21 cellular contexts compared by ENCODE assay signal in genomic region chr10:45179716-45180115, GRCh38.
DNase-seq lines count a peak whose midpoint lies in the region; ATAC-seq and TF ChIP-seq lines count a peak whose summit lies in the region.
"Had no signal": no experiment of that assay in that cellular context is flagged by ENCODE, and none has a peak within 500 bp of the region (broad histone marks: within the 10 kb centered on the region; RNA-seq: fewer than 3 reads in every experiment).

No MANE protein-coding gene starts in this region.

- H3K9me3 Mint-ChIP-seq in neural progenitor cell (no peaks in the 10 kb centered on the region), CD14-positive monocyte (peaks cover 0 to 3% (median 0%) of the 10 kb centered on the region in 7 donors)
- H3K9me3 Mint-ChIP-seq: activated naive CD4-positive, alpha-beta T cell treated with anti-CD3 and anti-CD28 coated beads, Interleukin-2, amount 10 ng/mL, durations not matched to agents 7 days and 5 days; activated T-cell treated with anti-CD3 and anti-CD28 coated beads, Interleukin-2, amount 50 U/mL, for 72 hours; natural killer cell treated with Interleukin-12 subunit alpha and Interleukin-12 subunit beta and Interleukin-15 and Interleukin-18, amount 100 ng/mL, for 72 hours had no signal

- H3K79me2 ChIP-seq in GM23248 (ENCODE audit: insufficient read depth) (no peaks in the 10 kb centered on the region), SK-N-SH (ENCODE audit: insufficient read depth) (no peaks in the 10 kb centered on the region), neural progenitor cell (ENCODE audit: low read depth) (no peaks in the 10 kb centered on the region)

- no peak overlapping the region for H3K9ac ChIP-seq in GM23248
- H3K9ac ChIP-seq in SK-N-SH: no peak overlapping the region
- no peak overlapping the region for H3K9ac ChIP-seq in neural progenitor cell

- H3F3A ChIP-seq in GM23248 (ENCODE audit: insufficient read depth) (no peaks in the 10 kb centered on the region), SK-N-SH (replicated peaks; ENCODE audit: insufficient read depth) (no peaks in the 10 kb centered on the region), neural progenitor cell (ENCODE audit: low read depth) (no peaks in the 10 kb centered on the region)

- TF ChIP-seq EP300 in SK-N-SH (IDR thresholded peaks at IDR 0.05; ENCODE audit: borderline replicate concordance in 1 of 2, low read depth in 1 of 2, low read length in 1 of 2): no peak

- DNase-seq in GM23248: peak; percentile 24
- peak; percentile 13 for DNase-seq in SK-N-SH
- DNase-seq in fibroblast of mammary gland (ENCODE audit: low read depth): peak; percentile 47
- DNase-seq in neural progenitor cell (ENCODE audit: low spot score): no peak
- DNase-seq in HPDE6-E6E7 (ENCODE audit: extremely low spot score): no peak
- DNase-seq in CD14-positive monocyte (ENCODE audit: low spot score): no peak
- DNase-seq: activated CD4-positive, alpha-beta T cell treated with anti-CD3 and anti-CD28 coated beads for 36 hours; activated naive CD4-positive, alpha-beta T cell treated with anti-CD3 and anti-CD28 coated beads, Interleukin-2, amount 10 ng/mL, durations not matched to agents 7 days and 5 days; activated T-cell treated with anti-CD3 and anti-CD28 coated beads, Interleukin-2, amount 50 U/mL, for 72 hours; COR-L47; DND-41; Kasumi-1; NCI-H1092; NCI-H2081 treated with DMSO at 0.1 percent for 48 hours; NCI-H524; stimulated activated naive CD4-positive, alpha-beta T cell treated with Interleukin-2 at 50 U/mL for 16 hours had no signal

- H3K36me3 Mint-ChIP-seq in neural progenitor cell (no peaks in the 10 kb centered on the region), CD14-positive monocyte (no peaks in the 10 kb centered on the region)
- H3K36me3 Mint-ChIP-seq: activated naive CD4-positive, alpha-beta T cell treated with anti-CD3 and anti-CD28 coated beads, Interleukin-2, amount 10 ng/mL, durations not matched to agents 7 days and 5 days; natural killer cell treated with Interleukin-12 subunit alpha and Interleukin-12 subunit beta and Interleukin-15 and Interleukin-18, amount 100 ng/mL, for 72 hours had no signal

- no peak for TF ChIP-seq CTCF in SK-N-SH (IDR thresholded peaks at IDR 0.05)
- no peak for TF ChIP-seq CTCF in fibroblast of mammary gland (conservative IDR thresholded peaks at IDR 0.05; ENCODE audit: control insufficient read depth, insufficient read depth, low read depth, low read length)
- TF ChIP-seq CTCF in neural progenitor cell (IDR thresholded peaks at IDR 0.05): no peak
- no peak for TF ChIP-seq CTCF in CD14-positive monocyte (IDR thresholded peaks at IDR 0.05)

- peaks cover 3% of the 10 kb centered on the region; the same call in 1 of the 2 replicates for H3K27me3 ChIP-seq in GM23248 (replicated peaks; ENCODE audit: insufficient read depth)
- H3K27me3 ChIP-seq in SK-N-SH (ENCODE audit: insufficient read depth): peaks cover 7% of the 10 kb centered on the region; the same call in 1 of the 2 replicates
- H3K27me3 ChIP-seq in neural progenitor cell: no peaks in the 10 kb centered on the region
- H3K27me3 ChIP-seq: tibial nerve had no signal

- H3K4me3 Mint-ChIP-seq in neural progenitor cell (peak overlapping the region; percentile 38), CD14-positive monocyte (no peak overlapping the region)
- H3K4me3 Mint-ChIP-seq: activated CD4-positive, alpha-beta T cell treated with anti-CD3 and anti-CD28 coated beads for 36 hours; activated naive CD4-positive, alpha-beta T cell treated with anti-CD3 and anti-CD28 coated beads, Interleukin-2, amount 10 ng/mL, durations not matched to agents 7 days and 5 days; activated T-cell treated with anti-CD3 and anti-CD28 coated beads, Interleukin-2, amount 50 U/mL, for 72 hours; B cell; natural killer cell treated with Interleukin-12 subunit alpha and Interleukin-12 subunit beta and Interleukin-15 and Interleukin-18, amount 100 ng/mL, for 72 hours had no signal

- H3K27ac ChIP-seq in GM23248: no peak overlapping the region
- no peak overlapping the region for H3K27ac ChIP-seq in SK-N-SH (ENCODE audit: low read depth in 2 of 2, low read length in 1 of 2)
- no peak overlapping the region for H3K27ac ChIP-seq in neural progenitor cell
- H3K27ac ChIP-seq: tibial nerve had no signal

- intact Hi-C loops in CD14-positive monocyte (cut with micrococcal nuclease): no loop called here

- H3K27me3 Mint-ChIP-seq in neural progenitor cell (ENCODE audit: insufficient read depth, low read depth) (no peaks in the 10 kb centered on the region), CD14-positive monocyte (ENCODE audit: low read depth in 3 of 3) (peaks cover 0 to 2% (median 0%) of the 10 kb centered on the region in 3 donors)
- H3K27me3 Mint-ChIP-seq: activated CD4-positive, alpha-beta T cell treated with anti-CD3 and anti-CD28 coated beads for 36 hours; progenitor cell of endocrine pancreas had no signal

- H3K4me1 Mint-ChIP-seq in neural progenitor cell (peaks cover 26% of the 10 kb centered on the region), CD14-positive monocyte (no peaks in the 10 kb centered on the region)
- H3K4me1 Mint-ChIP-seq: activated CD4-positive, alpha-beta T cell treated with anti-CD3 and anti-CD28 coated beads for 36 hours; activated naive CD4-positive, alpha-beta T cell treated with anti-CD3 and anti-CD28 coated beads, Interleukin-2, amount 10 ng/mL, durations not matched to agents 7 days and 5 days; B cell had no signal

- H3K27ac Mint-ChIP-seq in neural progenitor cell: no peak overlapping the region
- no peak overlapping the region for H3K27ac Mint-ChIP-seq in CD14-positive monocyte
- H3K27ac Mint-ChIP-seq: activated CD4-positive, alpha-beta T cell treated with anti-CD3 and anti-CD28 coated beads for 36 hours; activated naive CD4-positive, alpha-beta T cell treated with anti-CD3 and anti-CD28 coated beads, Interleukin-2, amount 10 ng/mL, durations not matched to agents 7 days and 5 days; activated T-cell treated with anti-CD3 and anti-CD28 coated beads, Interleukin-2, amount 50 U/mL, for 72 hours; B cell; natural killer cell treated with Interleukin-12 subunit alpha and Interleukin-12 subunit beta and Interleukin-15 and Interleukin-18, amount 100 ng/mL, for 72 hours; progenitor cell of endocrine pancreas had no signal

- POLR2A ChIA-PET in SK-N-SH (lab: Yijun Ruan, JAX): no interaction called here

- H3K9me2 ChIP-seq in GM23248 (ENCODE audit: insufficient read depth) (no peaks in the 10 kb centered on the region), SK-N-SH (no peaks in the 10 kb centered on the region)

- H3K9me3 ChIP-seq in GM23248 (ENCODE audit: low read depth) (no peaks in the 10 kb centered on the region), SK-N-SH (no peaks in the 10 kb centered on the region), neural progenitor cell (ENCODE audit: low read depth) (no peaks in the 10 kb centered on the region)
- H3K9me3 ChIP-seq: tibial nerve had no signal

- no peaks in the 10 kb centered on the region for H3K4me1 ChIP-seq in GM23248 (ENCODE audit: insufficient read depth)
- H3K4me1 ChIP-seq in SK-N-SH (ENCODE audit: control insufficient read depth in 1 of 2, insufficient read depth in 2 of 2, low read depth in 1 of 2, low read length in 1 of 2): no peaks in the 10 kb centered on the region
- H3K4me1 ChIP-seq in neural progenitor cell: no peaks in the 10 kb centered on the region
- H3K4me1 ChIP-seq: tibial nerve had no signal

- no peak overlapping the region for H3K4me3 ChIP-seq in GM23248
- no peak overlapping the region for H3K4me3 ChIP-seq in SK-N-SH (ENCODE audit: low read depth in 2 of 2, low read length in 1 of 2)
- no peak overlapping the region for H3K4me3 ChIP-seq in fibroblast of mammary gland (ENCODE audit: control insufficient read depth, low read depth, low read length)
- no peak overlapping the region for H3K4me3 ChIP-seq in neural progenitor cell
- H3K4me3 ChIP-seq: tibial nerve had no signal

- H3K36me3 ChIP-seq in GM23248 (ENCODE audit: low read depth) (no peaks in the 10 kb centered on the region), SK-N-SH (replicated peaks in 1 of 2; ENCODE audit: control insufficient read depth in 1 of 2, insufficient read depth in 2 of 2, low read length in 1 of 2) (no peaks in the 10 kb centered on the region), neural progenitor cell (no peaks in the 10 kb centered on the region)
- H3K36me3 ChIP-seq: tibial nerve had no signal

- no peaks in the 10 kb centered on the region for H4K20me1 ChIP-seq in GM23248 (ENCODE audit: insufficient read depth)
- no peaks in the 10 kb centered on the region for H4K20me1 ChIP-seq in SK-N-SH (ENCODE audit: insufficient read depth)
- no peaks in the 10 kb centered on the region for H4K20me1 ChIP-seq in neural progenitor cell (ENCODE audit: low read depth)

- H3K4me2 ChIP-seq in GM23248 (ENCODE audit: unreplicated experiment) (no peak overlapping the region), SK-N-SH (no peak overlapping the region), neural progenitor cell (no peak overlapping the region)

- in situ Hi-C loops in GM23248 (cut with MboI): no loop called here

- no peak for ATAC-seq in GM18907 (IDR thresholded peaks at IDR 0.05; ENCODE audit: unreplicated experiment)
- ATAC-seq: activated CD4-positive, alpha-beta T cell treated with anti-CD3 and anti-CD28 coated beads for 36 hours; activated T-cell treated with anti-CD3 and anti-CD28 coated beads, Interleukin-2, amount 50 U/mL, for 72 hours; natural killer cell treated with Interleukin-12 subunit alpha and Interleukin-12 subunit beta and Interleukin-15 and Interleukin-18, amount 100 ng/mL, for 72 hours had no signal

- peak overlapping the region; percentile 58; the same call in 1 of the 2 replicates for H2AFZ ChIP-seq in GM23248
- H2AFZ ChIP-seq in SK-N-SH (ENCODE audit: low read depth): no peak overlapping the region
- H2AFZ ChIP-seq in neural progenitor cell (replicated peaks): peak overlapping the region; percentile 63

- WGBS in GM23248 (ENCODE audit: low coverage in 1 of 2, low lambda C conversion rate in 2 of 2, missing lambda C conversion rate in 2 of 2), 2 experiments: 12 to 13% methylated on average over 12 of the region's 12 CpGs
- 10% methylated on average over 7 of the region's 12 CpGs for WGBS in SK-N-SH (ENCODE audit: low lambda C conversion rate)

- no peak for TF ChIP-seq RAD21 in SK-N-SH (IDR thresholded peaks at IDR 0.05; ENCODE audit: low read length)

- CTCF ChIA-PET in SK-N-SH (lab: Yijun Ruan, JAX): no interaction called here

TF ChIP-seq in SK-N-SH, 30 proteins besides CTCF, POLR2A, EP300 and RAD21 (continues in another document):
- TF ChIP-seq NRF1 (IDR thresholded peaks at IDR 0.05; ENCODE audit: low read depth, low read length) (no peak), ELF1 (IDR thresholded peaks at IDR 0.05) (no peak), EZH2phosphoT487 (IDR thresholded peaks at IDR 0.05; ENCODE audit: borderline replicate concordance, low read depth) (no peak), MEF2A (IDR thresholded peaks at IDR 0.05; ENCODE audit: borderline replicate concordance, low read depth) (no peak)

Comparison
In these comparisons a context has a peak if more than half of its experiments do, and no peak if none do; other contexts are left out.
1. DNase-seq: peak in GM23248 (single experiment), SK-N-SH (single experiment) and fibroblast of mammary gland (single experiment); none in neural progenitor cell (single experiment), HPDE6-E6E7 (single experiment) and CD14-positive monocyte (single experiment).